In the genomic region with DNA sequence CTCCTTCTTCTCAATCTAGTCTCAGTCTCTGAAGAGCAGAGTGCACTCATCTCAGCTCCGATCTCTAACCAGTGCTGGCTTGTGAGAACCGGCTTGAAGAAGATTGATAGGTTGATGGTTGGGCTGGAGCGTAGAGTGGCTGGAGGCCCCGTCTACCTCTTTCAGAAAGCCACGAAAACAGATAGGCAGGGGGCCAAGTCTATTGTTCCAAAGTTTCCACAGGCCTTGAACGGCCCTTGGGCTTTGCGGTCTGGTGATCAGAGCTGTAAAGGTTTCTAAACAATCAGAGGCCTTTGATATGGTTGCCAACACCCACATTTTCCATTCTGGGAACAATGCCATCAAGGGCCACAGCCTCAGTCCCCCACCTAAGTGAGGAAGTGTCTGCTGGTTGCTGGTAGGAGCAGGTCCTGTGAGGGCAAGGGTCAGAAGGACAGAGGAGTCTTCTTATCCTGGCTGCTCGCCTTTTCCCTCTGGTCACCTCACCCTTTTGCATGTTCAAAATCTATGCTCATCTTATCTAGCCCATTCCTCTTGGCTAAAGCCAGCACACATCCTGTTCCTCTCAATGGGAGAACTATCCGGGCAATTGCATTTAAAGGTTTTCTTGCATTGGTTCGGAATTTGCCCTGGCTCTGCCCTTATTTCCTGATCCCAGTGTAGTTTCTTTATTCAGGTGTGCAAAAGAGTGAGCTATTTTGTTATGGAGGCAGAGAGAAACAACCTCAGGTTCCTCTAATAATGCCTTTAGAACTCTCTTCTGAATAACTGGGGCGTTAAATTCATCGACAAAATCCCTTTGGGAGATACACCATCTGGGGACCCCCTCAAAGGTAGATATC, we compare ENCODE assay signal across 7 cellular contexts.
DNase-seq lines count a peak whose midpoint lies in the region; ATAC-seq and TF ChIP-seq lines count a peak whose summit lies in the region.

No MANE protein-coding gene starts in this region.

- H3K36me3 ChIP-seq in Panc1 (ENCODE audit: control insufficient read depth, insufficient read depth, low read length) (no peaks in the 10 kb centered on the region), hepatocyte (replicated peaks; ENCODE audit: insufficient read depth, low read depth) (no peaks in the 10 kb centered on the region)

- POLR2A ChIA-PET in Panc1 (lab: Charles Lee): interaction anchor here (0.6 kb wide), 1 partner anchor 40 kb away, joined by 3 read pairs; no protein-coding TSS in a partner anchor

- no peaks in the 10 kb centered on the region for H3K27me3 ChIP-seq in Panc1 (ENCODE audit: control insufficient read depth, insufficient read depth, low read length)
- H3K27me3 ChIP-seq in hepatocyte: no peaks in the 10 kb centered on the region

- CTCF ChIA-PET in Panc1 (lab: Charles Lee): no interaction called here

- no peak overlapping the region for H2AFZ ChIP-seq in hepatocyte

- no peaks in the 10 kb centered on the region for H3K79me2 ChIP-seq in hepatocyte

- in situ Hi-C loops in Panc1 (cut with HindIII; ENCODE audit: low pct_unique_long_range_greater_than_20kb, low sequenced_read_pairs): no loop called here

- H3K4me2 ChIP-seq in hepatocyte: no peak overlapping the region

- no TSS peak for BruUV-seq in Panc1 (replicated peaks; lab: Mats Ljungman, UMichigan)

- H3K9me3 ChIP-seq in Panc1 (ENCODE audit: control insufficient read depth, insufficient read depth, low read depth, low read length) (no peaks in the 10 kb centered on the region), hepatocyte (ENCODE audit: low read depth) (no peaks in the 10 kb centered on the region)

- H4K20me1 ChIP-seq in hepatocyte (ENCODE audit: insufficient read depth, poor library complexity, severe bottlenecking): no peaks in the 10 kb centered on the region

- H3K27ac ChIP-seq in Panc1 (ENCODE audit: low read length) (peak overlapping the region; percentile 67), hepatocyte (peak overlapping the region; percentile 85)

- TF ChIP-seq CTCF in Panc1 (IDR thresholded peaks at IDR 0.05) (no peak), hepatocyte (IDR thresholded peaks at IDR 0.05; ENCODE audit: poor library complexity) (no peak)

- intact Hi-C loops in Panc1 (cut with micrococcal nuclease; ENCODE audit: unreplicated experiment): no loop called here

- WGBS in hepatocyte (ENCODE audit: low lambda C conversion rate, missing lambda C conversion rate): 55% methylated on average over 12 of the region's 12 CpGs

- H3K9me2 ChIP-seq in hepatocyte (replicated peaks; ENCODE audit: insufficient read depth): no peaks in the 10 kb centered on the region

- ATAC-seq in GM19324 (IDR thresholded peaks at IDR 0.05; ENCODE audit: low FRiP score, unreplicated experiment) (peak; percentile 24), HG03196 (IDR thresholded peaks at IDR 0.05; ENCODE audit: unreplicated experiment) (peak; percentile 42), Panc1 (peak; percentile 15; the same call in 1 of the 2 replicates)

- H3K4me1 ChIP-seq in Panc1 (ENCODE audit: control insufficient read depth, insufficient read depth, low read length) (peaks cover 18% of the 10 kb centered on the region), hepatocyte (ENCODE audit: insufficient read depth) (peaks cover 14% of the 10 kb centered on the region)

- H3K4me3 ChIP-seq in Panc1 (ENCODE audit: low read depth in 2 of 2, low read length in 2 of 2) (no peak overlapping the region), hepatocyte (no peak overlapping the region)

- DNase-seq in Panc1 (ENCODE audit: low read depth, low spot score): no peak
- DNase-seq in activated naive CD4-positive, alpha-beta T cell (lab: John Stamatoyannopoulos, UW): peak in 3 of 4 experiments; percentile 11 to 40 (median 17)
- DNase-seq in hepatocyte (ENCODE audit: low spot score): peak; percentile 73
- DNase-seq in stimulated activated CD4-positive, alpha-beta T cell treated with anti-CD3 and anti-CD28 coated beads, Interleukin-15, amount 100 ng/mL, for 24 hours: peak; percentile 86
- DNase-seq in GOT3 (lab: John Stamatoyannopoulos, UW): no peak

Comparison
In these comparisons a context has a peak if more than half of its experiments do, and no peak if none do; other contexts are left out.
1. DNase-seq: peak in activated naive CD4-positive, alpha-beta T cell (3 of 4), hepatocyte (single experiment) and stimulated activated CD4-positive, alpha-beta T cell treated with anti-CD3 and anti-CD28 coated beads, Interleukin-15, amount 100 ng/mL, for 24 hours (single experiment); none in Panc1 (single experiment) and GOT3 (single experiment).
2. Peak in every context shown above with its lines, with median percentiles within 50 percentile points of each other: ATAC-seq.